Comparison of ENCODE assay signal across 1 cellular context in genomic region chrX:123550829-123551228, GRCh38.
TF ChIP-seq lines count a peak whose summit lies in the region.

No MANE protein-coding gene starts in this region.

TF ChIP-seq in HepG2, 621 proteins besides CTCF, POLR2A, EP300 and RAD21 (continued from another document):
- TF ChIP-seq ZBTB40 (IDR thresholded peaks at IDR 0.05) (peak; percentile 72), ZBTB40 (CRISPR knock-in tag; IDR thresholded peaks at IDR 0.05) (no peak), KDM5A (IDR thresholded peaks at IDR 0.05; ENCODE audit: borderline replicate concordance, low read length) (no peak), CERS6 (CRISPR knock-in tag; IDR thresholded peaks at IDR 0.05) (no peak), AFF4 (CRISPR knock-in tag; IDR thresholded peaks at IDR 0.05) (no peak), ZKSCAN5 (CRISPR knock-in tag; IDR thresholded peaks at IDR 0.05) (no peak)
TF ChIP-seq in HepG2: peak in this region for 1.
